ENCODE assay signal across 15 cellular contexts in the genomic region with DNA sequence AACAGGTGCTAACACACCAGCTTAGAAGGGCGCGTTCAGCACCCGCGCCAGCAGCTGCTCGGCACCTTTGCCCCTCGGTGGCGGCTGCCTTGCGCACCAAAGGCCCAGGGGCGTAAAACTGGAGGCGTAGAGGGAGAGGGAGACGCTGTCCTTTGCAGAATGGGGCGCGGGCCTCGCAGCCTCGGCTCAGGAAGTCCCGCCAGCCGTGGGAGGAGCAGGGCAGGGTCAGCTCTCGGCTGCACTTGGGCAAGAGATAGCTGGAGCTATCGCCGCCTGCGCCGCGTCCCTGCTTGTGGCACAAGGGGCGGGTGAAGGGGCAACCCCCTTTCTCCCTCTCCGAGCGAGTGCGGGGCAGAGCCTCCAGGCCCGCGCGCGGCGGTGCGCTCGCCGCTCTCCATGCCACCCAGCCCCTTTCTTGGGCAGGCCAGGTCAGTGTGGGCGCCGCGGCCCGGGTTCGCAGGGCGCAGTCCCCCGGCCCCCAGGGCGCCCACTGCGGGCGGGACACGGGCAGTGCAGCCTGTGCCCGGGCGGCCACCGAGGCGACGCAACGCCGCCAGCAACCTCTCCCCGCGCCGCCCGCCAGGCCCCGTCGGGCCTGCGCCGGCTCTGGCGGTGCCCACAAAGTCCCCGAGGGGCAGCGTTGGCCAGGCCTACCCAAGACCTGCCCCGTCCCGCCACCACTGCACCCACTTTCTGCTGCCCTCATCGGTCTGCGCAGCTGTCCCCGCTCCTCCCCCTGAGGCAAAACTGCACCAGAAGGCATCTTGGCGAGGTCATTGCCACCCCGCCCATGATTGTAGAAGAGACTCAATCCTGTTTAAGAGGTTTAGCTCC. TPM values are rescaled to one million over a fixed set of nuclear protein-coding genes. Genes with fewer than 3 reads are reported as not detected.
DNase-seq lines count a peak whose midpoint lies in the region; ATAC-seq and TF ChIP-seq lines count a peak whose summit lies in the region.
"Had no signal": no experiment of that assay in that cellular context is flagged by ENCODE, and none has a peak within 500 bp of the region (broad histone marks: within the 10 kb centered on the region; RNA-seq: fewer than 3 reads in every experiment).

No MANE protein-coding gene starts in this region.

- no peak overlapping the region for H2AFZ ChIP-seq in neural cell (ENCODE audit: low read depth, low read length)

- H3K9me2 ChIP-seq in neural cell (ENCODE audit: insufficient read depth, low read length), result no peaks in the 10 kb centered on the region

- H3K27ac Mint-ChIP-seq in activated CD4-positive, alpha-beta T cell treated with anti-CD3 and anti-CD28 coated beads for 36 hours, result no peak overlapping the region
- H3K27ac Mint-ChIP-seq: activated naive CD8-positive, alpha-beta T cell had no signal

- peak; percentile 35 for TF ChIP-seq CTCF in left ventricle myocardium inferior (IDR thresholded peaks at IDR 0.05; ENCODE audit: borderline replicate concordance)
- no peak for TF ChIP-seq CTCF in neural cell (IDR thresholded peaks at IDR 0.05; ENCODE audit: poor library complexity, severe bottlenecking)
- TF ChIP-seq CTCF in omental fat pad (IDR thresholded peaks at IDR 0.05), result no peak

- H3K4me1 ChIP-seq in NT2/D1 (ENCODE audit: insufficient read depth, insufficient read length) (no peaks in the 10 kb centered on the region), left ventricle myocardium inferior (peaks cover 15% of the 10 kb centered on the region)
- H3K4me1 ChIP-seq: prostate gland had no signal

- no peak for TF ChIP-seq EP300 in neural cell (conservative IDR thresholded peaks at IDR 0.05; ENCODE audit: poor library complexity, severe bottlenecking)

- ATAC-seq in omental fat pad (ENCODE audit: low FRiP score), result no peak
- no peak for ATAC-seq in GM21576 (IDR thresholded peaks at IDR 0.05; ENCODE audit: unreplicated experiment)
- no peak for ATAC-seq in activated CD4-positive, alpha-beta T cell treated with anti-CD3 and anti-CD28 coated beads for 36 hours

- DNase-seq in AG20443 (ENCODE audit: low spot score) (peak; percentile 14), NT2/D1 (ENCODE audit: low read depth, low spot score) (no peak), left ventricle myocardium inferior (no peak), omental fat pad (ENCODE audit: low spot score) (no peak), NCI-H2227 treated with DMSO at 0.1 percent for 48 hours (lab: John Stamatoyannopoulos, UW) (no peak)
- DNase-seq in activated CD4-positive, alpha-beta T cell treated with anti-CD3 and anti-CD28 coated beads for 36 hours, result no peak
- DNase-seq: activated CD4-positive, alpha-beta T cell treated with anti-CD3 and anti-CD28 coated beads for 1 hour; effector memory CD4-positive, alpha-beta T cell; hippocampal formation; MG63 had no signal

- CTCF ChIA-PET in activated CD4-positive, alpha-beta T cell treated with anti-CD3 and anti-CD28 coated beads for 36 hours (lab: Charles Lee), result interaction anchor here (0.6 to 0.8 kb wide), 3 partner anchors 36 to 202 kb away, joined by 3 to 4 read pairs (median 3); no protein-coding TSS in a partner anchor

- POLR2A ChIA-PET in activated CD4-positive, alpha-beta T cell treated with anti-CD3 and anti-CD28 coated beads for 36 hours (lab: Charles Lee), result no interaction called here

- no peak overlapping the region for H3K4me2 ChIP-seq in neural cell (ENCODE audit: low read length)

- H3K4me3 Mint-ChIP-seq in activated CD4-positive, alpha-beta T cell treated with anti-CD3 and anti-CD28 coated beads for 36 hours, result no peak overlapping the region
- H3K4me3 Mint-ChIP-seq: activated naive CD8-positive, alpha-beta T cell had no signal

- no peak for TF ChIP-seq RAD21 in neural cell (conservative IDR thresholded peaks at IDR 0.05)

- intact Hi-C loops in left ventricle myocardium inferior (cut with micrococcal nuclease), result no loop called here
- intact Hi-C loops in activated CD4-positive, alpha-beta T cell treated with anti-CD3 and anti-CD28 coated beads for 36 hours (cut with DNase I, micrococcal nuclease), result no loop called here

- H3K9ac ChIP-seq in NT2/D1 (ENCODE audit: insufficient read length, low read depth) (peak overlapping the region; percentile 65), neural cell (ENCODE audit: low read length) (no peak overlapping the region)

- H3K36me3 Mint-ChIP-seq in activated CD4-positive, alpha-beta T cell treated with anti-CD3 and anti-CD28 coated beads for 36 hours (ENCODE audit: low read depth), result no peaks in the 10 kb centered on the region
- H3K36me3 Mint-ChIP-seq: activated naive CD8-positive, alpha-beta T cell had no signal

- H3K27ac ChIP-seq in left ventricle myocardium inferior (replicated peaks) (no peak overlapping the region), neural cell (ENCODE audit: low read length) (no peak overlapping the region)
- H3K27ac ChIP-seq: prostate gland had no signal

- H3K27me3 ChIP-seq in NT2/D1 (ENCODE audit: insufficient read depth, insufficient read length), result peaks cover 50% of the 10 kb centered on the region
- peaks cover 99% of the 10 kb centered on the region for H3K27me3 ChIP-seq in left ventricle myocardium inferior (ENCODE audit: low read depth)
- H3K27me3 ChIP-seq in neural cell (ENCODE audit: insufficient read depth, low read depth, low read length), result peaks cover 47% of the 10 kb centered on the region

- no peaks in the 10 kb centered on the region for H4K20me1 ChIP-seq in neural cell (ENCODE audit: insufficient read depth)

- no peaks in the 10 kb centered on the region for H3K4me1 Mint-ChIP-seq in activated CD4-positive, alpha-beta T cell treated with anti-CD3 and anti-CD28 coated beads for 36 hours

- H3F3A ChIP-seq in neural cell (ENCODE audit: insufficient read depth, low read length, poor library complexity, severe bottlenecking), result no peaks in the 10 kb centered on the region

- H3K9me3 ChIP-seq in NT2/D1 (ENCODE audit: insufficient read depth, low read length) (no peaks in the 10 kb centered on the region), left ventricle myocardium inferior (replicated peaks) (no peaks in the 10 kb centered on the region), neural cell (ENCODE audit: low read length) (no peaks in the 10 kb centered on the region)
- H3K9me3 ChIP-seq: MG63, prostate gland had no signal

- H3K9me3 Mint-ChIP-seq in activated CD4-positive, alpha-beta T cell treated with anti-CD3 and anti-CD28 coated beads for 36 hours (ENCODE audit: low read depth), result peaks cover 5% of the 10 kb centered on the region

- H3K4me3 ChIP-seq in NT2/D1 (ENCODE audit: insufficient read length, low read depth), result peak overlapping the region; percentile 59
- H3K4me3 ChIP-seq in left ventricle myocardium inferior, result peak overlapping the region; percentile 53
- H3K4me3 ChIP-seq in neural cell (ENCODE audit: low read length), result peak overlapping the region; percentile 30
- H3K4me3 ChIP-seq: MG63, prostate gland had no signal

- H3K79me2 ChIP-seq in neural cell (replicated peaks; ENCODE audit: insufficient read depth, low read length), result no peaks in the 10 kb centered on the region

- H3K36me3 ChIP-seq in NT2/D1 (ENCODE audit: insufficient read depth, insufficient read length, low read length), result no peaks in the 10 kb centered on the region
- H3K36me3 ChIP-seq in left ventricle myocardium inferior, result no peaks in the 10 kb centered on the region
- no peaks in the 10 kb centered on the region for H3K36me3 ChIP-seq in neural cell (ENCODE audit: insufficient read depth, low read length)
- H3K36me3 ChIP-seq: MG63, prostate gland had no signal

- H3K27me3 Mint-ChIP-seq in activated CD4-positive, alpha-beta T cell treated with anti-CD3 and anti-CD28 coated beads for 36 hours, result peaks cover 18% of the 10 kb centered on the region

TF ChIP-seq in neural cell, 6 proteins besides CTCF, POLR2A, EP300 and RAD21:
- no peak for TF ChIP-seq REST (IDR thresholded peaks at IDR 0.05; ENCODE audit: borderline replicate concordance)
- TF ChIP-seq EZH2 (IDR thresholded peaks at IDR 0.05; ENCODE audit: borderline replicate concordance, insufficient read depth, low read length, poor library complexity, severe bottlenecking), result no peak
- no peak for TF ChIP-seq POLR2AphosphoS5 (IDR thresholded peaks at IDR 0.05)
- no peak for TF ChIP-seq MXI1 (conservative IDR thresholded peaks at IDR 0.05; ENCODE audit: poor library complexity, severe bottlenecking)
- no peak for TF ChIP-seq TAF1 (IDR thresholded peaks at IDR 0.05; ENCODE audit: low read depth)
- TF ChIP-seq SMC3 (conservative IDR thresholded peaks at IDR 0.05; ENCODE audit: poor library complexity), result no peak
TF ChIP-seq in neural cell: peak in this region for 0.

RNA-seq across cellular contexts. Expression of gene NEUROD6, which starts 4.1 kb away (rescaled TPM):
- total RNA-seq in left ventricle myocardium inferior, result not detected
- polyA plus RNA-seq in neural cell, result not detected in 2 replicates
- polyA minus RNA-seq in neural cell, result not detected in 2 replicates
- not detected for total RNA-seq in omental fat pad
- not detected for total RNA-seq in activated CD4-positive, alpha-beta T cell treated with anti-CD3 and anti-CD28 coated beads for 36 hours
- total RNA-seq: NCI-H460, prostate gland had no signal
